1 cellular context compared by ENCODE assay signal in the genomic region with DNA sequence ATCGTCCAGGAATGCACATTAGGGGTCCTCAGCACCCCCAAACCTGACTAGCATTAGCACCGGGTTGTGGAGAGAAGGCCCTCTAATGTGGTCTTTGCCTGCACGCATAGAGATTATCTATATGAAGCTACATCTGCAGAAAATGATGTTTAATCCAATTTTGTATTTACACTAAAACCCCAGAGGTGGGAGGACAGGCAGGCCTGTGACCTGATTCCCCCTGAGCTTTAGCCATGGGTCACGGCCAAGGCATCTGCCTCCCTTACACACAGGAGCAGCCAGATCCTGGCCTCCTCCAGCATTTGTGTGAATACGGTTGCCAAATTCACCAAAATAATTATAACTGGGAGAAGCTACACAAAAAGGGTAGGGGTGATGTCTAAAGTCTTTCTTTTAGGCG.
TF ChIP-seq lines count a peak whose summit lies in the region.

No MANE protein-coding gene starts in this region.

TF ChIP-seq in K562, 482 proteins besides CTCF, POLR2A, EP300 and RAD21:
- TF ChIP-seq FOXK1 (CRISPR knock-in tag; IDR thresholded peaks at IDR 0.05; ENCODE audit: borderline replicate concordance) (no peak), TOE1 (IDR thresholded peaks at IDR 0.05; ENCODE audit: borderline replicate concordance) (no peak), TOE1 (CRISPR knock-in tag; IDR thresholded peaks at IDR 0.05; ENCODE audit: borderline replicate concordance, low read depth) (no peak), GTF2E2 (tag; IDR thresholded peaks at IDR 0.05) (no peak), RB1 (IDR thresholded peaks at IDR 0.05; ENCODE audit: low read depth) (no peak), GTF2F1 (IDR thresholded peaks at IDR 0.05; ENCODE audit: low read depth, low read length) (no peak), NFRKB (IDR thresholded peaks at IDR 0.05; ENCODE audit: low read depth) (no peak), ZNF3 (CRISPR knock-in tag; IDR thresholded peaks at IDR 0.05) (no peak), ZNF717 (CRISPR knock-in tag; IDR thresholded peaks at IDR 0.05) (no peak), CBFB (CRISPR knock-in tag; IDR thresholded peaks at IDR 0.05) (no peak), ZNF586 (CRISPR knock-in tag; conservative IDR thresholded peaks at IDR 0.05) (no peak)
- TF ChIP-seq, protein P1, sequence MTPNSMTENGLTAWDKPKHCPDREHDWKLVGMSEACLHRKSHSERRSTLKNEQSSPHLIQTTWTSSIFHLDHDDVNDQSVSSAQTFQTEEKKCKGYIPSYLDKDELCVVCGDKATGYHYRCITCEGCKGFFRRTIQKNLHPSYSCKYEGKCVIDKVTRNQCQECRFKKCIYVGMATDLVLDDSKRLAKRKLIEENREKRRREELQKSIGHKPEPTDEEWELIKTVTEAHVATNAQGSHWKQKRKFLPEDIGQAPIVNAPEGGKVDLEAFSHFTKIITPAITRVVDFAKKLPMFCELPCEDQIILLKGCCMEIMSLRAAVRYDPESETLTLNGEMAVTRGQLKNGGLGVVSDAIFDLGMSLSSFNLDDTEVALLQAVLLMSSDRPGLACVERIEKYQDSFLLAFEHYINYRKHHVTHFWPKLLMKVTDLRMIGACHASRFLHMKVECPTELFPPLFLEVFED (CRISPR knock-in tag; conservative IDR thresholded peaks at IDR 0.05), result no peak
- TF ChIP-seq, protein P2, sequence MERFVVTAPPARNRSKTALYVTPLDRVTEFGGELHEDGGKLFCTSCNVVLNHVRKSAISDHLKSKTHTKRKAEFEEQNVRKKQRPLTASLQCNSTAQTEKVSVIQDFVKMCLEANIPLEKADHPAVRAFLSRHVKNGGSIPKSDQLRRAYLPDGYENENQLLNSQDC (CRISPR knock-in tag; IDR thresholded peaks at IDR 0.05), result no peak
